Comparison of ENCODE assay signal across 26 cellular contexts in the genomic region with DNA sequence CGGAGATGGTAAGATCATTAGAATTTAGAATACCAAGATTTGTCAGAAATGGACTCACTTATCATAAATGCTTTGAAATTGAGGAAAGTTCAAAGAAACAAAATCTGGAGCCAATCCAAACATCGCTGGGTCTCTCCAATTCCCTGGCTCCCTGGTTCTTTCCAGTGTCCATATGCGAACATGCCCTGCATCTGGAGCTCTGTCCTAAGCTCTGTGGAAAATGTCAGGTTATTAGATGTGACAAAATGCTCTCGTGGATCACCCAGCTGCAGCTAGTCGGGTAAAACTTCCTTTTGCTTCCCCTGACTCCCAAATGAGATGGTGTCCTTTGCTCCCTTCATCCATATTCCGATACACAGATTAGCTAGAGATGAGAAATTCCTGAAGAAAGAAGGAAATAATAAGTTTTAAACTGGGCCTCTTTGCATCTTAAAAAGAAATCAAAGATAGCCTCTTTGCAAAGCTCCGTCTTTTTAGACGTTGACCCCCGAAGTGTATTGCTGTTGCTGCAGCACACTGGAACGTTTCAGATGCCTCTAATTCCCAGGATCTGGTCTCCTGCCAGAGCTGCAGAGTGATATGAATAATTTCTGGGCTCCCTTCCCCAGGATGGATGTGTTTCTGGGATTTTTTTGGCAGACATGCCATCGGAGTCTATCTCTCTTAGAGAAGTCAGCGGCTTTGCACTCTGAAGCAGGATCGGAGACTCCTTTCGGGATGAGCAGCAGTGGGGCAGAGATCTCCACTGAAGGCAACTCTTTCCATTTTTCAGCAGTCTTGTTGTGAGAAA.
DNase-seq lines count a peak whose midpoint lies in the region; ATAC-seq and TF ChIP-seq lines count a peak whose summit lies in the region.
"Had no signal": no experiment of that assay in that cellular context is flagged by ENCODE, and none has a peak within 500 bp of the region (broad histone marks: within the 10 kb centered on the region; RNA-seq: fewer than 3 reads in every experiment).

No MANE protein-coding gene starts in this region.

- H3K27me3 ChIP-seq in uterus = no peaks in the 10 kb centered on the region
- H3K27me3 ChIP-seq in effector memory CD4-positive, alpha-beta T cell (replicated peaks; ENCODE audit: control insufficient read depth, insufficient read depth, low read length, poor library complexity, severe bottlenecking) = no peaks in the 10 kb centered on the region
- H3K27me3 ChIP-seq: colonic mucosa, esophagus squamous epithelium, thyroid gland had no signal

- H3K9me3 ChIP-seq in uterus = no peaks in the 10 kb centered on the region
- no peaks in the 10 kb centered on the region for H3K9me3 ChIP-seq in effector memory CD4-positive, alpha-beta T cell (ENCODE audit: control insufficient read depth, low read length)
- H3K9me3 ChIP-seq: colonic mucosa, esophagus squamous epithelium, thyroid gland had no signal

- peaks cover 15% of the 10 kb centered on the region for H3K4me1 Mint-ChIP-seq in mesothelial cell of epicardium
- H3K4me1 Mint-ChIP-seq: endodermal cell had no signal

- peak; percentile 59 for ATAC-seq in Right ventricle myocardium inferior
- ATAC-seq: activated naive CD4-positive, alpha-beta T cell treated with anti-CD3 and anti-CD28 coated beads, Interleukin-2, amount 50 U/mL, for 72 hours; left colon; stimulated activated naive B cell treated with anti-CD40 and anti-IgM and Interleukin-4, amounts not matched to agents 10 μg/mL and 1 μg/mL and 100 μg/mL, for 72 hours had no signal

- TF ChIP-seq CTCF in coronary artery (IDR thresholded peaks at IDR 0.05) (no peak), mesothelial cell of epicardium (IDR thresholded peaks at IDR 0.05; ENCODE audit: unreplicated experiment) (no peak), uterus (IDR thresholded peaks at IDR 0.05) (no peak)

- no peaks in the 10 kb centered on the region for H3K27me3 Mint-ChIP-seq in mesothelial cell of epicardium (ENCODE audit: low read depth)

- TF ChIP-seq POLR2A in uterus (IDR thresholded peaks at IDR 0.05) = no peak

- H3K27ac Mint-ChIP-seq in mesothelial cell of epicardium = peak overlapping the region; percentile 36
- H3K27ac Mint-ChIP-seq: activated CD4-positive, alpha-beta T cell treated with anti-CD3 and anti-CD28 coated beads, Interleukin-2, amount 10 ng/mL, durations not matched to agents 24 days and 14 days; activated naive CD4-positive, alpha-beta T cell treated with anti-CD3 and anti-CD28 coated beads, Interleukin-2, amount 50 U/mL, for 72 hours; endodermal cell; nephron progenitor cell; stimulated activated naive B cell treated with anti-CD40 and anti-IgM and Interleukin-4, amounts not matched to agents 10 μg/mL and 1 μg/mL and 100 μg/mL, for 72 hours had no signal

- intact Hi-C loops in Right ventricle myocardium inferior (cut with DNase I) = no loop called here
- intact Hi-C loops in cardiac septum (cut with DNase I) = no loop called here
- intact Hi-C loops in uterus (cut with DNase I; ENCODE audit: low total_unique reads) = no loop called here

- H3K4me1 ChIP-seq in uterus = peaks cover 0 to 4% of the 10 kb centered on the region in 2 donors
- peaks cover 12% of the 10 kb centered on the region for H3K4me1 ChIP-seq in effector memory CD4-positive, alpha-beta T cell (ENCODE audit: control insufficient read depth, insufficient read depth, low read length, poor library complexity, severe bottlenecking)
- H3K4me1 ChIP-seq: colonic mucosa had no signal

- H3K27ac ChIP-seq in coronary artery (no peak overlapping the region), uterus (no peak overlapping the region)
- H3K27ac ChIP-seq in effector memory CD4-positive, alpha-beta T cell (ENCODE audit: insufficient read depth, low read length, poor library complexity, severe bottlenecking) = no peak overlapping the region
- H3K27ac ChIP-seq: 22Rv1; BLaER1 treated with 17β-estradiol and CSF1 and Interleukin-3, amounts not matched to agents 10 nM and 100 nM; colonic mucosa; esophagus squamous epithelium; PC-9; thyroid gland had no signal

- no peak overlapping the region for H3K4me3 ChIP-seq in coronary artery
- no peak overlapping the region for H3K4me3 ChIP-seq in uterus
- no peak overlapping the region for H3K4me3 ChIP-seq in effector memory CD4-positive, alpha-beta T cell (ENCODE audit: insufficient read depth, low read depth, low read length, poor library complexity, severe bottlenecking)
- H3K4me3 ChIP-seq: BLaER1 treated with 17β-estradiol and CSF1 and Interleukin-3, amounts not matched to agents 10 nM and 100 nM; colonic mucosa; esophagus squamous epithelium; PC-9; thyroid gland had no signal

- no peaks in the 10 kb centered on the region for H3K36me3 Mint-ChIP-seq in mesothelial cell of epicardium
- H3K36me3 Mint-ChIP-seq: activated naive CD4-positive, alpha-beta T cell treated with anti-CD3 and anti-CD28 coated beads, Interleukin-2, amount 50 U/mL, for 72 hours had no signal

- H3K36me3 ChIP-seq in uterus = no peaks in the 10 kb centered on the region
- H3K36me3 ChIP-seq in effector memory CD4-positive, alpha-beta T cell (ENCODE audit: control insufficient read depth, insufficient read depth, low read length) = no peaks in the 10 kb centered on the region
- H3K36me3 ChIP-seq: BLaER1 treated with 17β-estradiol and CSF1 and Interleukin-3, amounts not matched to agents 10 nM and 100 nM; colonic mucosa; esophagus squamous epithelium; thyroid gland had no signal

- H3K4me3 Mint-ChIP-seq in mesothelial cell of epicardium = peak overlapping the region; percentile 1
- H3K4me3 Mint-ChIP-seq: activated CD4-positive, alpha-beta T cell treated with anti-CD3 and anti-CD28 coated beads, Interleukin-2, amount 10 ng/mL, durations not matched to agents 24 days and 14 days; endodermal cell; nephron progenitor cell; stimulated activated naive B cell treated with anti-CD40 and anti-IgM and Interleukin-4, amounts not matched to agents 10 μg/mL and 1 μg/mL and 100 μg/mL, for 72 hours had no signal

- H3K9me3 Mint-ChIP-seq in mesothelial cell of epicardium = peaks cover 6% of the 10 kb centered on the region
- H3K9me3 Mint-ChIP-seq: endodermal cell had no signal

- DNase-seq in Right ventricle myocardium inferior (ENCODE audit: missing footprints) (no peak), cardiac septum (ENCODE audit: low spot score) (no peak), coronary artery (ENCODE audit: low spot score) (peak; percentile 47), mesothelial cell of epicardium (ENCODE audit: low spot score in 2 of 2, unreplicated experiment in 2 of 2) (no peak), uterus (peak; percentile 33 to 50), T-helper 2 cell (no peak), NCI-H2227 treated with DMSO at 0.1 percent for 48 hours (lab: John Stamatoyannopoulos, UW) (no peak)
- DNase-seq in effector memory CD4-positive, alpha-beta T cell = no peak
- DNase-seq: activated CD4-positive, alpha-beta T cell treated with anti-CD3 and anti-CD28 coated beads, Interleukin-2, amount 10 ng/mL, durations not matched to agents 24 days and 14 days; Calu3; colonic mucosa; esophagus squamous epithelium; glutamatergic neuron; Karpas-422; left colon; midbrain; NCI-H187 treated with DMSO at 0.1 percent for 48 hours; nephron progenitor cell; PC-9; stimulated activated naive B cell treated with anti-CD40 and anti-IgM and Interleukin-4, amounts not matched to agents 10 μg/mL and 1 μg/mL and 100 μg/mL, for 72 hours; T-helper 1 cell; thyroid gland had no signal

Comparison
In these comparisons a context has a peak if more than half of its experiments do, and no peak if none do; other contexts are left out.
1. DNase-seq: peak in coronary artery (single experiment) and uterus (2 of 2); none in Right ventricle myocardium inferior (single experiment), cardiac septum (single experiment), mesothelial cell of epicardium (0 of 2), T-helper 2 cell (0 of 5), effector memory CD4-positive, alpha-beta T cell (0 of 3) and NCI-H2227 treated with DMSO at 0.1 percent for 48 hours (single experiment).